In genomic region chr22:31588970-31589675, GRCh38 we compare ENCODE assay signal across 22 cellular contexts.
DNase-seq lines count a peak whose midpoint lies in the region; ATAC-seq and TF ChIP-seq lines count a peak whose summit lies in the region.
"Had no signal": no experiment of that assay in that cellular context is flagged by ENCODE, and none has a peak within 500 bp of the region (broad histone marks: within the 10 kb centered on the region; RNA-seq: fewer than 3 reads in every experiment).

No MANE protein-coding gene starts in this region.

- no peaks in the 10 kb centered on the region for H3K9me3 Mint-ChIP-seq in activated CD4-positive, alpha-beta T cell treated with anti-CD3 and anti-CD28 coated beads for 36 hours (ENCODE audit: low read depth)
- peaks cover 9% of the 10 kb centered on the region for H3K9me3 Mint-ChIP-seq in nephron progenitor cell
- H3K9me3 Mint-ChIP-seq: activated naive CD4-positive, alpha-beta T cell treated with anti-CD3 and anti-CD28 coated beads for 36 hours; CD4-positive, CD25-positive, alpha-beta regulatory T cell; memory B cell had no signal

- ATAC-seq in activated CD4-positive, alpha-beta T cell treated with anti-CD3 and anti-CD28 coated beads for 36 hours, result no peak
- no peak for ATAC-seq in GM19023 (IDR thresholded peaks at IDR 0.05; ENCODE audit: unreplicated experiment)
- ATAC-seq: foreskin keratinocyte, left cardiac atrium, psoas muscle had no signal

- POLR2A ChIA-PET in activated CD4-positive, alpha-beta T cell treated with anti-CD3 and anti-CD28 coated beads for 36 hours (lab: Charles Lee), result interaction anchor here (0.6 kb wide), 1 partner anchor 9 kb away, joined by 3 read pairs; no protein-coding TSS in a partner anchor

- H3K4me3 Mint-ChIP-seq in activated CD4-positive, alpha-beta T cell treated with anti-CD3 and anti-CD28 coated beads for 36 hours, result no peak overlapping the region
- no peak overlapping the region for H3K4me3 Mint-ChIP-seq in nephron progenitor cell
- H3K4me3 Mint-ChIP-seq: activated naive CD4-positive, alpha-beta T cell treated with anti-CD3 and anti-CD28 coated beads for 36 hours; CD4-positive, CD25-positive, alpha-beta regulatory T cell; memory B cell had no signal

- peaks cover 49% of the 10 kb centered on the region for H3K36me3 Mint-ChIP-seq in activated CD4-positive, alpha-beta T cell treated with anti-CD3 and anti-CD28 coated beads for 36 hours (ENCODE audit: low read depth)
- peaks cover 52% of the 10 kb centered on the region for H3K36me3 Mint-ChIP-seq in nephron progenitor cell (ENCODE audit: low read depth)

- intact Hi-C loops in activated CD4-positive, alpha-beta T cell treated with anti-CD3 and anti-CD28 coated beads for 36 hours (cut with DNase I, micrococcal nuclease), result no loop called here

- H3K27ac Mint-ChIP-seq in activated CD4-positive, alpha-beta T cell treated with anti-CD3 and anti-CD28 coated beads for 36 hours, result peak overlapping the region; percentile 40
- no peak overlapping the region for H3K27ac Mint-ChIP-seq in nephron progenitor cell
- H3K27ac Mint-ChIP-seq: activated naive CD4-positive, alpha-beta T cell treated with anti-CD3 and anti-CD28 coated beads for 36 hours; CD4-positive, CD25-positive, alpha-beta regulatory T cell; memory B cell had no signal

- no peak for DNase-seq in activated CD4-positive, alpha-beta T cell treated with anti-CD3 and anti-CD28 coated beads for 36 hours
- no peak for DNase-seq in activated CD4-positive, alpha-beta T cell treated with anti-CD3 and anti-CD28 coated beads for 48 hours
- peak; percentile 71 for DNase-seq in HuH-7.5 (ENCODE audit: low spot score)
- DNase-seq in choroid plexus epithelial cell (ENCODE audit: low read depth), result peak; percentile 21
- DNase-seq in mucosa of gallbladder (ENCODE audit: low spot score), result peak; percentile 34
- DNase-seq in NCI-H146 (lab: John Stamatoyannopoulos, UW), result no peak
- no peak for DNase-seq in nephron progenitor cell
- DNase-seq: 8988T; activated naive CD4-positive, alpha-beta T cell treated with anti-CD3 and anti-CD28 coated beads for 36 hours; anterior cingulate cortex; CD4-positive, CD25-positive, alpha-beta regulatory T cell; cortex of kidney; foreskin keratinocyte; left cardiac atrium; NCI-H187 treated with DMSO at 0.1 percent for 48 hours; NCI-H526 treated with DMSO at 0.1 percent for 48 hours; psoas muscle; SHP77 treated with DMSO at 0.1 percent for 48 hours; stimulated activated naive CD4-positive, alpha-beta T cell treated with Interleukin-2 at 50 U/mL for 16 hours had no signal

- CTCF ChIA-PET in activated CD4-positive, alpha-beta T cell treated with anti-CD3 and anti-CD28 coated beads for 36 hours (lab: Charles Lee), result no interaction called here

- H3K4me1 Mint-ChIP-seq in activated CD4-positive, alpha-beta T cell treated with anti-CD3 and anti-CD28 coated beads for 36 hours, result peaks cover 30% of the 10 kb centered on the region
- H3K4me1 Mint-ChIP-seq in nephron progenitor cell, result peaks cover 13% of the 10 kb centered on the region
- H3K4me1 Mint-ChIP-seq: memory B cell had no signal

- no peak overlapping the region for H3K4me3 ChIP-seq in choroid plexus epithelial cell (ENCODE audit: low read depth, low read length)
- H3K4me3 ChIP-seq: esophagus muscularis mucosa, psoas muscle had no signal

- no peaks in the 10 kb centered on the region for H3K27me3 Mint-ChIP-seq in activated CD4-positive, alpha-beta T cell treated with anti-CD3 and anti-CD28 coated beads for 36 hours
- H3K27me3 Mint-ChIP-seq in nephron progenitor cell (ENCODE audit: low read depth, poor library complexity), result no peaks in the 10 kb centered on the region
- H3K27me3 Mint-ChIP-seq: CD4-positive, CD25-positive, alpha-beta regulatory T cell; memory B cell had no signal

- no peak for TF ChIP-seq CTCF in choroid plexus epithelial cell (conservative IDR thresholded peaks at IDR 0.05; ENCODE audit: low read depth, low read length)
- no peak for TF ChIP-seq CTCF in nephron progenitor cell (IDR thresholded peaks at IDR 0.05)

Comparison
In these comparisons a context has a peak if more than half of its experiments do, and no peak if none do; other contexts are left out.
1. DNase-seq: peak in HuH-7.5 (single experiment), choroid plexus epithelial cell (single experiment) and mucosa of gallbladder (single experiment); none in activated CD4-positive, alpha-beta T cell treated with anti-CD3 and anti-CD28 coated beads for 36 hours (single experiment), activated CD4-positive, alpha-beta T cell treated with anti-CD3 and anti-CD28 coated beads for 48 hours (single experiment), NCI-H146 (single experiment) and nephron progenitor cell (single experiment).